23 cellular contexts compared by ENCODE assay signal in the genomic region with DNA sequence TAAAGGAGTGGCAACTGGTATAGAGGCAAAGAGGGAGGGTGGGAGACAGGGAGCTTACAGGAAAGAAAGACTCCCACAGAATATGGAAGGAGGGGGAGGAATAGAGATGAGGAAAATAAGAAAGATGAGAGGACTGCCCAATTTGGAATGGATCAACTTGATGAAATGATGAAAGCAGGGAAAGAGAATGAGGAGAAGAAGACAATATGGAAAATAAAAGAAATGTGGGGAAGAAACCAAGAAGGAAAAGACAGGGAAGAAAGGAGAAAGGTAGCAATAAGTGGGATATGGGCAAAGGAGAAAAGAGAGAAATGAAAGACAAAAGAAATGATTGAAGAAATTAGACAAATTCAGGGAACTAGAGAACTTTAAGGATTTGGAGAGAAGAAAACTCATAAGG. TPM values are rescaled to one million over a fixed set of nuclear protein-coding genes. Genes with fewer than 3 reads are reported as not detected.
DNase-seq lines count a peak whose midpoint lies in the region; ATAC-seq and TF ChIP-seq lines count a peak whose summit lies in the region.
"Had no signal": no experiment of that assay in that cellular context is flagged by ENCODE, and none has a peak within 500 bp of the region (broad histone marks: within the 10 kb centered on the region; RNA-seq: fewer than 3 reads in every experiment).

No MANE protein-coding gene starts in this region.

- no peaks in the 10 kb centered on the region for H3K36me3 Mint-ChIP-seq in Caco-2 (ENCODE audit: insufficient read depth, unreplicated experiment)
- H3K36me3 Mint-ChIP-seq in GM23338 (ENCODE audit: low read depth), result peaks cover 21% of the 10 kb centered on the region
- peaks cover 51% of the 10 kb centered on the region for H3K36me3 Mint-ChIP-seq in endodermal cell (ENCODE audit: low read depth)
- H3K36me3 Mint-ChIP-seq: CD14-positive monocyte; CD4-positive, CD25-positive, alpha-beta regulatory T cell had no signal

- H3K4me1 Mint-ChIP-seq in Caco-2 (ENCODE audit: low read depth, unreplicated experiment) (peaks cover 47% of the 10 kb centered on the region), GM23338 (peaks cover 40% of the 10 kb centered on the region), endodermal cell (peaks cover 86% of the 10 kb centered on the region)
- H3K4me1 Mint-ChIP-seq: CD4-positive, alpha-beta memory T cell; CD8-positive, alpha-beta memory T cell had no signal

- TF ChIP-seq CTCF in Caco-2 (IDR thresholded peaks at IDR 0.05; ENCODE audit: insufficient read depth in 1 of 2, low read depth in 1 of 2, low read length in 1 of 2, severe bottlenecking in 1 of 2, unreplicated experiment in 1 of 2) (no peak), GM23338 (conservative IDR thresholded peaks at IDR 0.05; ENCODE audit: low read depth in 2 of 2) (no peak), endodermal cell (conservative IDR thresholded peaks at IDR 0.05) (no peak), esophagus muscularis mucosa (IDR thresholded peaks at IDR 0.05) (no peak)

- H3K4me3 Mint-ChIP-seq in Caco-2 (ENCODE audit: unreplicated experiment) (no peak overlapping the region), GM23338 (no peak overlapping the region), endodermal cell (peak overlapping the region; percentile 70)
- H3K4me3 Mint-ChIP-seq: CD14-positive monocyte; CD4-positive, alpha-beta memory T cell; CD4-positive, CD25-positive, alpha-beta regulatory T cell; CD8-positive, alpha-beta memory T cell had no signal

- H3K9me3 ChIP-seq in Caco-2 (no peaks in the 10 kb centered on the region), HUES64 (ENCODE audit: insufficient read depth, low read depth, low read length) (peaks cover 11% of the 10 kb centered on the region), endodermal cell (ENCODE audit: control insufficient read depth, low read length) (peaks cover 16% of the 10 kb centered on the region), esophagus muscularis mucosa (peaks cover 0 to 13% (median 2%) of the 10 kb centered on the region in 4 donors)
- H3K9me3 ChIP-seq: BE2C had no signal

- intact Hi-C loops in Caco-2 (cut with micrococcal nuclease; ENCODE audit: unreplicated experiment) (loop anchor here (5.0 kb wide), 1 partner anchor 43 kb away; no protein-coding TSS in a partner anchor), esophagus muscularis mucosa (cut with DNase I) (no loop called here)

- no peaks in the 10 kb centered on the region for H3K79me2 ChIP-seq in GM23338 (replicated peaks; ENCODE audit: insufficient read depth)

- no peak for TF ChIP-seq EP300 in esophagus muscularis mucosa (IDR thresholded peaks at IDR 0.05)

- H3K9me3 Mint-ChIP-seq in Caco-2 (ENCODE audit: unreplicated experiment) (peaks cover 39% of the 10 kb centered on the region), GM23338 (peaks cover 17% of the 10 kb centered on the region; the same call in 2 of the 3 replicates), endodermal cell (peaks cover 19% of the 10 kb centered on the region)

- H3K27me3 ChIP-seq in Caco-2 (replicated peaks; ENCODE audit: control insufficient read depth, insufficient read depth, low read length) (no peaks in the 10 kb centered on the region), GM23338 (ENCODE audit: insufficient read depth) (no peaks in the 10 kb centered on the region), HUES64 (ENCODE audit: insufficient read depth, low read length) (no peaks in the 10 kb centered on the region), endodermal cell (ENCODE audit: control insufficient read depth, insufficient read depth, low read length, poor library complexity, severe bottlenecking) (no peaks in the 10 kb centered on the region), esophagus muscularis mucosa (peaks cover 0 to 7% (median 0%) of the 10 kb centered on the region in 4 donors)
- H3K27me3 ChIP-seq: BE2C, BLaER1 had no signal

- BruUV-seq in Caco-2 (replicated peaks; lab: Mats Ljungman, UMichigan), result no TSS peak

- DNase-seq in Caco-2 (no peak), GM23338 (ENCODE audit: low spot score) (no peak), endodermal cell (no peak), NCI-H774 (lab: John Stamatoyannopoulos, UW) (no peak), esophagus muscularis mucosa (ENCODE audit: extremely low spot score) (no peak), NCI-H1105 treated with DMSO at 0.1 percent for 48 hours (lab: John Stamatoyannopoulos, UW) (no peak)
- DNase-seq: 8988T; ACHN; BE2C; C1 segment of cervical spinal cord; Calu3; CD4-positive, alpha-beta memory T cell; CD4-positive, CD25-positive, alpha-beta regulatory T cell; CD8-positive, alpha-beta memory T cell; COR-L47; DMS79 treated with DMSO at 0.1 percent for 48 hours; GF-D8 had no signal

- H3K36me3 ChIP-seq in Caco-2 (ENCODE audit: control insufficient read depth, insufficient read depth, low read length) (no peaks in the 10 kb centered on the region), GM23338 (ENCODE audit: insufficient read depth) (no peaks in the 10 kb centered on the region; the same call in 1 of the 2 replicates), HUES64 (ENCODE audit: insufficient read depth, low read length) (no peaks in the 10 kb centered on the region), endodermal cell (ENCODE audit: control insufficient read depth, insufficient read depth, low read length) (peaks cover 10% of the 10 kb centered on the region), esophagus muscularis mucosa (no peaks in the 10 kb centered on the region)
- H3K36me3 ChIP-seq: BE2C had no signal

- peak overlapping the region; percentile 61 for H3K4me2 ChIP-seq in GM23338
- H3K4me2 ChIP-seq: BLaER1 had no signal

- TF ChIP-seq POLR2A in esophagus muscularis mucosa (IDR thresholded peaks at IDR 0.05; ENCODE audit: low read depth), result no peak

- peaks cover 21% of the 10 kb centered on the region for H3K9me2 ChIP-seq in GM23338 (ENCODE audit: insufficient read depth)

- H3K9ac ChIP-seq in HUES64 (ENCODE audit: low read depth, low read length) (no peak overlapping the region), endodermal cell (ENCODE audit: extremely low read depth, low read length, poor library complexity, severe bottlenecking) (no peak overlapping the region)
- H3K9ac ChIP-seq: BLaER1 had no signal

- H3K27me3 Mint-ChIP-seq in Caco-2 (ENCODE audit: insufficient read depth, unreplicated experiment) (peaks cover 6% of the 10 kb centered on the region), GM23338 (ENCODE audit: insufficient read depth, low read depth, poor library complexity) (peaks cover 4% of the 10 kb centered on the region), endodermal cell (ENCODE audit: insufficient read depth) (peaks cover 2% of the 10 kb centered on the region)

- H3K27ac Mint-ChIP-seq in Caco-2 (ENCODE audit: unreplicated experiment), result peak overlapping the region; percentile 3
- 0 out of 2 replicates have a peak overlapping the region, but pooled peaks have one; percentile 5 for H3K27ac Mint-ChIP-seq in GM23338
- H3K27ac Mint-ChIP-seq in endodermal cell, result peak overlapping the region; percentile 36
- H3K27ac Mint-ChIP-seq: CD14-positive monocyte; CD8-positive, alpha-beta memory T cell had no signal

- ATAC-seq in GM23338 (no peak), GM18858 (IDR thresholded peaks at IDR 0.05; ENCODE audit: unreplicated experiment) (no peak)

- H4K20me1 ChIP-seq in GM23338 (replicated peaks; ENCODE audit: insufficient read depth), result no peaks in the 10 kb centered on the region
- H4K20me1 ChIP-seq: BLaER1 had no signal

- H3K4me1 ChIP-seq in Caco-2, result peaks cover 36% of the 10 kb centered on the region
- peaks cover 32% of the 10 kb centered on the region for H3K4me1 ChIP-seq in GM23338 (ENCODE audit: insufficient read depth)
- peaks cover 49% of the 10 kb centered on the region for H3K4me1 ChIP-seq in HUES64 (ENCODE audit: insufficient read depth, low read length)
- H3K4me1 ChIP-seq in endodermal cell (ENCODE audit: control insufficient read depth, insufficient read depth, low read length), result peaks cover 12% of the 10 kb centered on the region
- H3K4me1 ChIP-seq in esophagus muscularis mucosa, result no peaks in the 10 kb centered on the region
- H3K4me1 ChIP-seq: BE2C had no signal

- H2AFZ ChIP-seq in GM23338, result no peak overlapping the region

- H3F3A ChIP-seq in GM23338 (replicated peaks; ENCODE audit: low read depth), result no peaks in the 10 kb centered on the region

- H3K27ac ChIP-seq in GM23338 (ENCODE audit: low read depth) (no peak overlapping the region), HUES64 (ENCODE audit: low read depth, low read length) (peak overlapping the region; percentile 34; the same call in 1 of the 2 replicates), endodermal cell (ENCODE audit: low read depth, low read length) (no peak overlapping the region), esophagus muscularis mucosa (replicated peaks in 1 of 4) (no peak overlapping the region)
- H3K27ac ChIP-seq: BLaER1 had no signal

- CTCF ChIA-PET in Caco-2 (lab: Charles Lee), result no interaction called here

- POLR2A ChIA-PET in Caco-2 (lab: Charles Lee), result no interaction called here

- H3K4me3 ChIP-seq in Caco-2 (ENCODE audit: low read depth, low read length) (no peak overlapping the region), GM23338 (no peak overlapping the region), HUES64 (ENCODE audit: low read length) (no peak overlapping the region), endodermal cell (ENCODE audit: low read length) (no peak overlapping the region), esophagus muscularis mucosa (no peak overlapping the region)
- H3K4me3 ChIP-seq: BLaER1 had no signal

RNA-seq across cellular contexts. Expression of a gene that starts 3.0 kb away (rescaled TPM):
- 0.35 TPM in 1 of 2 replicates, not detected in the other for total RNA-seq in Caco-2 (2022)
- 3.6 TPM in 1 of 2 replicates, not detected in the other for total RNA-seq in GM23338 (2014; rRNA removed; shearing (Covaris generic))
- polyA plus RNA-seq in GM23338 (2016; fragmentation: Nextera tagmentation; extraction: Ambion mirVana), result 1.2 TPM in 2 replicates
- polyA plus RNA-seq in HUES64 (2013, experiment 1 of 2), result 5.4 TPM
- polyA plus RNA-seq in HUES64 (2013, experiment 2 of 2), result 6.2 TPM
- total RNA-seq in endodermal cell, result 10 to 100 TPM; 79.4 to 86.0 TPM
- polyA plus RNA-seq in endodermal cell (2013, experiment 1 of 2), result 8.0 TPM
- 7.0 TPM for polyA plus RNA-seq in endodermal cell (2013, experiment 2 of 2)
- under 1 TPM in 2 of 4 donors, not detected in 2; 0.23 to 0.83 TPM for total RNA-seq in esophagus muscularis mucosa
- total RNA-seq: A673, Calu3 had no signal
- polyA plus RNA-seq: CD14-positive monocyte; CD4-positive, alpha-beta memory T cell; CD4-positive, CD25-positive, alpha-beta regulatory T cell; CD8-positive, alpha-beta memory T cell had no signal

RNA-seq across cellular contexts. Expression of a gene that starts 19.9 kb away (rescaled TPM):
- total RNA-seq in Caco-2 (2022), result not detected in 2 replicates
- total RNA-seq in GM23338 (2014; rRNA removed; shearing (Covaris generic)), result not detected in 2 replicates
- polyA plus RNA-seq in GM23338 (2016; fragmentation: Nextera tagmentation; extraction: Ambion mirVana), result not detected in 2 replicates
- polyA plus RNA-seq in HUES64 (2013, experiment 1 of 2), result not detected
- polyA plus RNA-seq in HUES64 (2013, experiment 2 of 2), result not detected
- not detected for total RNA-seq in endodermal cell
- not detected for polyA plus RNA-seq in endodermal cell (2013, experiment 1 of 2)
- not detected for polyA plus RNA-seq in endodermal cell (2013, experiment 2 of 2)
- total RNA-seq in esophagus muscularis mucosa, result not detected
- total RNA-seq: A673; Calu3; CD4-positive, alpha-beta memory T cell; CD4-positive, CD25-positive, alpha-beta regulatory T cell; CD8-positive, alpha-beta memory T cell had no signal
- polyA plus RNA-seq: AG04450; CD14-positive monocyte; CD4-positive, alpha-beta memory T cell; CD4-positive, CD25-positive, alpha-beta regulatory T cell; CD8-positive, alpha-beta memory T cell had no signal

RNA-seq across cellular contexts. Expression of a gene that starts 25.7 kb away (rescaled TPM):
- total RNA-seq in Caco-2 (2022) (not detected in 2 replicates), endodermal cell (under 1 TPM; 0.15 to 0.22 TPM), esophagus muscularis mucosa (under 1 TPM in 1 of 4 donors, not detected in 3; 0.17 TPM)
- total RNA-seq in GM23338 (2014; rRNA removed; shearing (Covaris generic)), result not detected in 2 replicates
- polyA plus RNA-seq in GM23338 (2016; fragmentation: Nextera tagmentation; extraction: Ambion mirVana), result not detected in 2 replicates
- polyA plus RNA-seq in HUES64 (2013, experiment 1 of 2), result not detected
- not detected for polyA plus RNA-seq in HUES64 (2013, experiment 2 of 2)
- polyA plus RNA-seq in endodermal cell (2013, experiment 1 of 2), result not detected
- polyA plus RNA-seq in endodermal cell (2013, experiment 2 of 2), result not detected
- total RNA-seq: A673; Calu3; CD4-positive, alpha-beta memory T cell; CD4-positive, CD25-positive, alpha-beta regulatory T cell; CD8-positive, alpha-beta memory T cell had no signal
- polyA plus RNA-seq: AG04450; CD14-positive monocyte; CD4-positive, alpha-beta memory T cell; CD4-positive, CD25-positive, alpha-beta regulatory T cell; CD8-positive, alpha-beta memory T cell had no signal

Comparison
In these comparisons a context has a peak if more than half of its experiments do, and no peak if none do; other contexts are left out.
1. RNA of a gene that starts 3.0 kb away (total RNA-seq): 79.4 to 86.0 TPM in endodermal cell; 3.6 TPM in GM23338, 0.23 to 0.83 TPM in esophagus muscularis mucosa and 0.35 TPM in Caco-2; every median in the first group is over 10 times any median in the second.
2. Peak in every context shown above with its lines, with median percentiles within 50 percentile points of each other: H3K27ac Mint-ChIP-seq.